In the genomic region with DNA sequence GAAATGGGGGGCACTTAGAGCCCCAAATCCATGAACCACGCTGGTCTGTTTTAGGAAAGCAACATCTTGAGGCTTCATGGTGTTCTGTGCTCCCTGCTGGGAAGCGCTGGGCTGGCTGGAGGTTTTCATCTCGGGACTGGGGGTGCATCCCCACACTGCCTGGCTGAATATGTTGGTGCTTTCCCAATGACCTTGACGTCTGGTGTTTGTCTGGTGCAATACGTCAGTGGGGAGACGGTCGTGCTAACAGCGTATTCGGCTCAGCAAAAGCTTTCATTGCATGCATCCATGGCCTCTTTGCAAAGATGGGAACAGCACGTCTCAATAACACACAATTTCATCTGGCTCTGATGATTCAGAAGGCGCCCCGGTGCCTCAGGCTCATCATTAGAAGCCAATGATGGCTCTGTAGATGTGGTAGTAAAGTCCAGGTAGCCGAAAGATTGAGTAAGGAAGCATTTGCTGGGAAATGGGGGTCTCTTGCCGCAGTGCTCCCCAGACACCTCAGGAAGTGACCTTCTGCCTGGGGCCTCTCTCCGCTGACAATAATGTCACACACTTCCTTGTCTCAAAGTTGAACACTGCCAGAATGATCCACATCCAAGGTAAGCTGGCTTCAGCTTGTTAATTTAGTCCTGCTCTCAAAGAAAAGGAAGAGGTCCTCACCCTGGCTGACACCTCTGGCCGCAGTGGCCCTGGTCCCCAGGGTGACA, we compare ENCODE assay signal across 22 cellular contexts.
A peak's percentile ranks its signal among the peaks of the same experiment; 100 is the strongest.
DNase-seq lines count a peak whose midpoint lies in the region; ATAC-seq and TF ChIP-seq lines count a peak whose summit lies in the region.
"Had no signal": no experiment of that assay in that cellular context is flagged by ENCODE, and none has a peak within 500 bp of the region (broad histone marks: within the 10 kb centered on the region; RNA-seq: fewer than 3 reads in every experiment).

No MANE protein-coding gene starts in this region.

- peaks cover 36% of the 10 kb centered on the region for H3K27me3 Mint-ChIP-seq in activated naive CD4-positive, alpha-beta T cell treated with anti-CD3 and anti-CD28 coated beads for 36 hours (ENCODE audit: low read depth)
- H3K27me3 Mint-ChIP-seq in activated T-helper 17 cell treated with anti-CD3 and anti-CD28 coated beads, Interleukin-2, amount 50 U/mL, for 72 hours = peaks cover 46% of the 10 kb centered on the region

- ATAC-seq in activated T-helper 17 cell treated with anti-CD3 and anti-CD28 coated beads, Interleukin-2, amount 50 U/mL, for 72 hours (replicated peaks) = no peak
- ATAC-seq in HG02610 (IDR thresholded peaks at IDR 0.05; ENCODE audit: unreplicated experiment) = no peak

- intact Hi-C loops in activated naive CD4-positive, alpha-beta T cell treated with anti-CD3 and anti-CD28 coated beads for 36 hours (cut with micrococcal nuclease) = no loop called here

- no peaks in the 10 kb centered on the region for H3K36me3 Mint-ChIP-seq in activated naive CD4-positive, alpha-beta T cell treated with anti-CD3 and anti-CD28 coated beads for 36 hours (ENCODE audit: low read depth)
- no peaks in the 10 kb centered on the region for H3K36me3 Mint-ChIP-seq in activated T-helper 17 cell treated with anti-CD3 and anti-CD28 coated beads, Interleukin-2, amount 50 U/mL, for 72 hours (ENCODE audit: low read depth)
- H3K36me3 Mint-ChIP-seq: CD4-positive, CD25-positive, alpha-beta regulatory T cell had no signal

- no peak overlapping the region for H3K27ac Mint-ChIP-seq in activated naive CD4-positive, alpha-beta T cell treated with anti-CD3 and anti-CD28 coated beads for 36 hours
- no peak overlapping the region for H3K27ac Mint-ChIP-seq in activated T-helper 17 cell treated with anti-CD3 and anti-CD28 coated beads, Interleukin-2, amount 50 U/mL, for 72 hours
- H3K27ac Mint-ChIP-seq: CD4-positive, CD25-positive, alpha-beta regulatory T cell had no signal

- peak overlapping the region; percentile 69 for H3K27ac ChIP-seq in stomach smooth muscle (ENCODE audit: low read length)
- H3K27ac ChIP-seq: 22Rv1, HL-60 had no signal

- no peaks in the 10 kb centered on the region for H3K36me3 ChIP-seq in stomach smooth muscle (ENCODE audit: control insufficient read depth in 2 of 2, insufficient read depth in 2 of 2, low read length in 2 of 2)

- H3K4me3 Mint-ChIP-seq in activated naive CD4-positive, alpha-beta T cell treated with anti-CD3 and anti-CD28 coated beads for 36 hours = no peak overlapping the region
- peak overlapping the region; percentile 65 for H3K4me3 Mint-ChIP-seq in activated T-helper 17 cell treated with anti-CD3 and anti-CD28 coated beads, Interleukin-2, amount 50 U/mL, for 72 hours

- DNase-seq in activated naive CD4-positive, alpha-beta T cell treated with anti-CD3 and anti-CD28 coated beads for 36 hours = peak; percentile 10
- DNase-seq in activated naive CD4-positive, alpha-beta T cell treated with Interleukin-2 at 50 U/mL for 16 hours = no peak
- DNase-seq in mesenteric fat pad (ENCODE audit: low spot score) (peak; percentile 62), GM20000 (ENCODE audit: low spot score) (no peak)
- DNase-seq in stimulated activated CD4-positive, alpha-beta T cell treated with anti-CD3 and anti-CD28 coated beads, Interleukin-2, amount 100 ng/mL, for 48 hours = no peak
- DNase-seq: AML-193; CD4-positive, CD25-positive, alpha-beta regulatory T cell; COR-L47; DMS 273 treated with DMSO at 0.1 percent for 48 hours; DND-41; NCI-H1436; NCI-H1930; NCI-H226; NCI-H524; NCI-H82; OCI-M1; Right ventricle myocardium superior had no signal

- H3K4me1 Mint-ChIP-seq in activated naive CD4-positive, alpha-beta T cell treated with anti-CD3 and anti-CD28 coated beads for 36 hours (ENCODE audit: low read depth) = peaks cover 12% of the 10 kb centered on the region
- no peaks in the 10 kb centered on the region for H3K4me1 Mint-ChIP-seq in activated T-helper 17 cell treated with anti-CD3 and anti-CD28 coated beads, Interleukin-2, amount 50 U/mL, for 72 hours

- peaks cover 12% of the 10 kb centered on the region for H3K4me1 ChIP-seq in stomach smooth muscle (ENCODE audit: control insufficient read depth, insufficient read depth, low read length)

- TF ChIP-seq CTCF in GM20000 (IDR thresholded peaks at IDR 0.05; ENCODE audit: extremely low read depth, missing control alignments) = no peak

- H3K9me3 Mint-ChIP-seq in activated naive CD4-positive, alpha-beta T cell treated with anti-CD3 and anti-CD28 coated beads for 36 hours = no peaks in the 10 kb centered on the region
- H3K9me3 Mint-ChIP-seq in activated T-helper 17 cell treated with anti-CD3 and anti-CD28 coated beads, Interleukin-2, amount 50 U/mL, for 72 hours = no peaks in the 10 kb centered on the region

- H3K27me3 ChIP-seq in stomach smooth muscle (ENCODE audit: control insufficient read depth in 1 of 2, insufficient read depth in 2 of 2, low read length in 2 of 2) = peaks cover 7 to 8% of the 10 kb centered on the region in 2 donors

- H3K9me3 ChIP-seq in stomach smooth muscle (ENCODE audit: control insufficient read depth in 2 of 2, low read length in 2 of 2) = no peaks in the 10 kb centered on the region

- H3K9ac ChIP-seq in stomach smooth muscle (ENCODE audit: low read length in 2 of 2) = peak overlapping the region; percentile 21 to 52

- peak overlapping the region in 1 of 2 donors; percentile 37 for H3K4me3 ChIP-seq in stomach smooth muscle (ENCODE audit: low read length in 2 of 2)

- CTCF ChIA-PET in activated naive CD4-positive, alpha-beta T cell treated with anti-CD3 and anti-CD28 coated beads for 36 hours (lab: Charles Lee) = no interaction called here

Comparison
In these comparisons a context has a peak if more than half of its experiments do, and no peak if none do; other contexts are left out.
1. DNase-seq: peak in activated naive CD4-positive, alpha-beta T cell treated with anti-CD3 and anti-CD28 coated beads for 36 hours (single experiment) and mesenteric fat pad (single experiment); none in activated naive CD4-positive, alpha-beta T cell treated with Interleukin-2 at 50 U/mL for 16 hours (single experiment), stimulated activated CD4-positive, alpha-beta T cell treated with anti-CD3 and anti-CD28 coated beads, Interleukin-2, amount 100 ng/mL, for 48 hours (0 of 2) and GM20000 (single experiment).